19 cellular contexts compared by ENCODE assay signal in genomic region chr6:144053601-144054000, GRCh38.
"Had no signal": no experiment of that assay in that cellular context is flagged by ENCODE, and none has a peak within 500 bp of the region (broad histone marks: within the 10 kb centered on the region; RNA-seq: fewer than 3 reads in every experiment).

No MANE protein-coding gene starts in this region.

- H3K4me1 Mint-ChIP-seq: brain, neural progenitor cell had no signal

- H3K27me3 Mint-ChIP-seq: activated naive CD4-positive, alpha-beta T cell treated with anti-CD3 and anti-CD28 coated beads, Interleukin-2, amount 10 ng/mL, durations not matched to agents 7 days and 5 days; activated T-cell treated with anti-CD3 and anti-CD28 coated beads, Interleukin-2, amount 50 U/mL, for 24 hours; stimulated activated naive B cell treated with anti-CD40 and anti-IgM and Interleukin-4, amounts not matched to agents 10 μg/mL and 1 μg/mL and 100 μg/mL, for 72 hours had no signal

- H3K9me3 ChIP-seq: thoracic aorta, upper lobe of left lung had no signal

- H3K4me1 ChIP-seq: foreskin keratinocyte, left ventricle myocardium inferior, neural progenitor cell, upper lobe of left lung had no signal

- H3K4me2 ChIP-seq: neural progenitor cell had no signal

- H2AFZ ChIP-seq: neural progenitor cell had no signal

- H3K27ac Mint-ChIP-seq: brain, neural progenitor cell, progenitor cell of endocrine pancreas had no signal

- H3K27me3 ChIP-seq: neural progenitor cell, upper lobe of left lung had no signal

- H3K36me3 ChIP-seq: left ventricle myocardium inferior, neural progenitor cell, thoracic aorta, upper lobe of left lung had no signal

- H3K36me3 Mint-ChIP-seq: activated CD4-positive, alpha-beta memory T cell treated with anti-CD3 and anti-CD28 coated beads for 36 hours; brain; neural progenitor cell had no signal

- H3K27ac ChIP-seq: dorsolateral prefrontal cortex, epithelial cell of prostate, foreskin keratinocyte, left ventricle myocardium inferior, neural progenitor cell, thoracic aorta, upper lobe of left lung had no signal

- H3K4me3 ChIP-seq: dorsolateral prefrontal cortex, left ventricle myocardium inferior, neural progenitor cell, thoracic aorta, upper lobe of left lung had no signal

- H3K4me3 Mint-ChIP-seq: brain, neural progenitor cell had no signal

- H3K9me3 Mint-ChIP-seq: activated CD4-positive, alpha-beta memory T cell treated with anti-CD3 and anti-CD28 coated beads for 36 hours; activated naive CD4-positive, alpha-beta T cell treated with anti-CD3 and anti-CD28 coated beads, Interleukin-2, amount 10 ng/mL, durations not matched to agents 7 days and 5 days; activated naive CD8-positive, alpha-beta T cell treated with anti-CD3 and anti-CD28 coated beads, Interleukin-2, amount 50 U/mL, for 24 hours; activated T-cell treated with anti-CD3 and anti-CD28 coated beads, Interleukin-2, amount 50 U/mL, for 24 hours had no signal

- H3K9ac ChIP-seq: neural progenitor cell had no signal

- DNase-seq: activated CD4-positive, alpha-beta memory T cell treated with anti-CD3 and anti-CD28 coated beads for 36 hours; activated effector memory CD4-positive, alpha-beta T cell treated with Interleukin-2 at 50 U/mL for 16 hours; activated naive CD4-positive, alpha-beta T cell treated with anti-CD3 and anti-CD28 coated beads, Interleukin-2, amount 10 ng/mL, durations not matched to agents 7 days and 5 days; activated naive CD8-positive, alpha-beta T cell treated with anti-CD3 and anti-CD28 coated beads, Interleukin-2, amount 50 U/mL, for 24 hours; activated T-cell treated with anti-CD3 and anti-CD28 coated beads, Interleukin-2, amount 50 U/mL, for 24 hours; anterior cingulate cortex; caudate nucleus; dorsolateral prefrontal cortex; foreskin keratinocyte; hippocampal formation; left ventricle myocardium inferior; mammary epithelial cell; stimulated activated naive B cell treated with anti-CD40 and anti-IgM and Interleukin-4, amounts not matched to agents 10 μg/mL and 1 μg/mL and 100 μg/mL, for 72 hours; upper lobe of left lung had no signal

- ATAC-seq: activated naive CD8-positive, alpha-beta T cell treated with anti-CD3 and anti-CD28 coated beads, Interleukin-2, amount 50 U/mL, for 24 hours; foreskin keratinocyte; stimulated activated naive B cell treated with anti-CD40 and anti-IgM and Interleukin-4, amounts not matched to agents 10 μg/mL and 1 μg/mL and 100 μg/mL, for 72 hours had no signal
